In genomic region chr16:84728853-84729424, GRCh38 we compare ENCODE assay signal across 17 cellular contexts. TPM values are rescaled to one million over a fixed set of nuclear protein-coding genes. Genes with fewer than 3 reads are reported as not detected.
DNase-seq lines count a peak whose midpoint lies in the region; ATAC-seq, FAIRE-seq and TF ChIP-seq lines count a peak whose summit lies in the region.
"Had no signal": no experiment of that assay in that cellular context is flagged by ENCODE, and none has a peak within 500 bp of the region (broad histone marks: within the 10 kb centered on the region; RNA-seq: fewer than 3 reads in every experiment).

No MANE protein-coding gene starts in this region.

- H3K9me2 ChIP-seq in PC-3 (replicated peaks; ENCODE audit: low read length): no peaks in the 10 kb centered on the region

- peak overlapping the region; percentile 87 for H3K27ac Mint-ChIP-seq in Calu3 (ENCODE audit: unreplicated experiment)
- H3K27ac Mint-ChIP-seq in progenitor cell of endocrine pancreas: peak overlapping the region; percentile 37

- peaks cover 4% of the 10 kb centered on the region for H3F3A ChIP-seq in PC-3 (ENCODE audit: low read length, unreplicated experiment)

- TF ChIP-seq CTCF in Calu3 (IDR thresholded peaks at IDR 0.05; ENCODE audit: unreplicated experiment): no peak
- no peak for TF ChIP-seq CTCF in PC-3 (conservative IDR thresholded peaks at IDR 0.05; ENCODE audit: low read depth, low read length)
- TF ChIP-seq CTCF in endothelial cell of umbilical vein (IDR thresholded peaks at IDR 0.05; ENCODE audit: extremely low read depth in 1 of 2, insufficient read depth in 1 of 2, low read depth in 1 of 2, low read length in 2 of 2): no peak
- no peak for TF ChIP-seq CTCF in progenitor cell of endocrine pancreas (IDR thresholded peaks at IDR 0.05; ENCODE audit: unreplicated experiment)

- dilution Hi-C loops in endothelial cell of umbilical vein (cut with MboI; ENCODE audit: extremely low pct_ligation_motif_present, low sequenced_read_pairs): no loop called here

- no peak for FAIRE-seq in endothelial cell of umbilical vein (lab: Jason Lieb, UNC)

- POLR2A ChIA-PET in PC-3 (lab: Charles Lee; ENCODE audit: unreplicated experiment) (no interaction called here), endothelial cell of umbilical vein (lab: Charles Lee) (interaction anchor here (0.6 kb wide), 1 partner anchor 238 kb away, joined by 8 read pairs; no protein-coding TSS in a partner anchor)

- no peak for TF ChIP-seq POLR2A in endothelial cell of umbilical vein (IDR thresholded peaks at IDR 0.05; ENCODE audit: low read depth, low read length)

- no peak for DNase-seq in Calu3
- no peak for DNase-seq in PC-3
- DNase-seq in endothelial cell of umbilical vein (ENCODE audit: low read depth, low spot score): no peak
- no peak for DNase-seq in progenitor cell of endocrine pancreas (ENCODE audit: low spot score, unreplicated experiment)
- no peak for DNase-seq in NCI-H748 (lab: John Stamatoyannopoulos, UW; ENCODE audit: unreplicated experiment)
- no peak for DNase-seq in foreskin melanocyte
- DNase-seq: activated CD4-positive, alpha-beta T cell treated with anti-CD3 and anti-CD28 coated beads for 48 hours; activated naive CD4-positive, alpha-beta T cell treated with anti-CD3 and anti-CD28 coated beads, Interleukin-2, amount 50 U/mL, for 16 hours; colonic mucosa; DMS 273 treated with DMSO at 0.1 percent for 48 hours; lower lobe of right lung; naive thymus-derived CD8-positive, alpha-beta T cell; NCI-H1105; Right ventricle myocardium superior had no signal

- no peak overlapping the region for H2AFZ ChIP-seq in PC-3 (ENCODE audit: low read length)
- H2AFZ ChIP-seq in endothelial cell of umbilical vein (ENCODE audit: low read depth, low read length): no peak overlapping the region

- BruUV-seq in Calu3 (replicated peaks; lab: Mats Ljungman, UMichigan): no TSS peak
- no TSS peak for BruUV-seq in PC-3 (replicated peaks; lab: Mats Ljungman, UMichigan)
- BruUV-seq in endothelial cell of umbilical vein (replicated peaks; lab: Mats Ljungman, UMichigan): no TSS peak

- H3K9ac ChIP-seq in PC-3 (ENCODE audit: low read length) (peak overlapping the region; percentile 77; the same call in 1 of the 2 replicates), endothelial cell of umbilical vein (replicated peaks; ENCODE audit: extremely low read depth, insufficient read depth, low read length) (no peak overlapping the region)

- no peaks in the 10 kb centered on the region for H3K9me1 ChIP-seq in endothelial cell of umbilical vein (replicated peaks; ENCODE audit: control insufficient read depth, extremely low read depth, insufficient read depth, low read length)

- H3K9me3 Mint-ChIP-seq in Calu3 (ENCODE audit: low read depth, unreplicated experiment): no peaks in the 10 kb centered on the region
- H3K9me3 Mint-ChIP-seq in progenitor cell of endocrine pancreas (ENCODE audit: low read depth): no peaks in the 10 kb centered on the region
- H3K9me3 Mint-ChIP-seq: naive thymus-derived CD8-positive, alpha-beta T cell had no signal

- H3K27ac ChIP-seq in PC-3 (ENCODE audit: low read length) (peak overlapping the region; percentile 95), endothelial cell of umbilical vein (ENCODE audit: insufficient read depth, low read depth, low read length) (peak overlapping the region; percentile 83)
- H3K27ac ChIP-seq: lower lobe of right lung, suprapubic skin had no signal

- CTCF ChIA-PET in Calu3 (lab: Charles Lee): interaction anchor here (0.9 to 2.0 kb wide), 3 partner anchors 9 to 28 kb away, joined by 4 to 7 read pairs (median 6); no protein-coding TSS in a partner anchor
- CTCF ChIA-PET in PC-3 (lab: Charles Lee): interaction anchor here (0.5 kb wide), 1 partner anchor 21 kb away, joined by 4 read pairs; no protein-coding TSS in a partner anchor
- CTCF ChIA-PET in endothelial cell of umbilical vein (lab: Charles Lee): interaction anchor here (1.2 to 9.3 kb wide), 8 partner anchors 9 to 242 kb away, joined by 3 to 148 read pairs (median 6); no protein-coding TSS in a partner anchor

- no peaks in the 10 kb centered on the region for H3K9me3 ChIP-seq in PC-3 (ENCODE audit: low read length)
- H3K9me3 ChIP-seq in endothelial cell of umbilical vein (replicated peaks; ENCODE audit: control insufficient read depth, insufficient read depth, low read length): no peaks in the 10 kb centered on the region
- H3K9me3 ChIP-seq: colonic mucosa, lower lobe of right lung, suprapubic skin had no signal

- H3K36me3 Mint-ChIP-seq in Calu3 (ENCODE audit: insufficient read depth, unreplicated experiment) (peaks cover 24% of the 10 kb centered on the region), progenitor cell of endocrine pancreas (ENCODE audit: insufficient read depth) (no peaks in the 10 kb centered on the region)

- peaks cover 64% of the 10 kb centered on the region for H3K4me1 ChIP-seq in PC-3 (ENCODE audit: insufficient read depth, low read length)
- H3K4me1 ChIP-seq in endothelial cell of umbilical vein (ENCODE audit: control insufficient read depth, extremely low read depth, insufficient read depth, low read length): peaks cover 69% of the 10 kb centered on the region

- ATAC-seq in PC-3 (no peak), GM21786 (IDR thresholded peaks at IDR 0.05; ENCODE audit: unreplicated experiment) (no peak), HG03025 (IDR thresholded peaks at IDR 0.05; ENCODE audit: low FRiP score, unreplicated experiment) (no peak)
- ATAC-seq: naive thymus-derived CD8-positive, alpha-beta T cell had no signal

- H3K79me2 ChIP-seq in PC-3 (ENCODE audit: low read length) (peaks cover 92% of the 10 kb centered on the region), endothelial cell of umbilical vein (ENCODE audit: control insufficient read depth, insufficient read depth, low read length) (peaks cover 89% of the 10 kb centered on the region)

- H3K4me3 Mint-ChIP-seq in Calu3 (ENCODE audit: low read depth, unreplicated experiment) (peak overlapping the region; percentile 61), progenitor cell of endocrine pancreas (ENCODE audit: low read depth) (no peak overlapping the region)
- H3K4me3 Mint-ChIP-seq: naive thymus-derived CD8-positive, alpha-beta T cell had no signal

- H3K4me2 ChIP-seq in PC-3 (ENCODE audit: low read length): peak overlapping the region; percentile 79
- H3K4me2 ChIP-seq in endothelial cell of umbilical vein (ENCODE audit: insufficient read depth, low read length): peak overlapping the region; percentile 95

- H3K27me3 ChIP-seq in PC-3 (ENCODE audit: low read length) (no peaks in the 10 kb centered on the region), endothelial cell of umbilical vein (ENCODE audit: control insufficient read depth in 2 of 2, insufficient read depth in 2 of 2, low read length in 2 of 2) (no peaks in the 10 kb centered on the region)
- H3K27me3 ChIP-seq: colonic mucosa, suprapubic skin had no signal

- peaks cover 4% of the 10 kb centered on the region; the same call in 1 of the 2 replicates for H3K36me3 ChIP-seq in PC-3 (ENCODE audit: low read depth, low read length)
- no peaks in the 10 kb centered on the region for H3K36me3 ChIP-seq in endothelial cell of umbilical vein (ENCODE audit: control insufficient read depth in 2 of 2, extremely low read depth in 1 of 2, insufficient read depth in 2 of 2, low read length in 2 of 2)
- H3K36me3 ChIP-seq: colonic mucosa, suprapubic skin had no signal

- intact Hi-C loops in Calu3 (cut with micrococcal nuclease; ENCODE audit: unreplicated experiment): no loop called here
- intact Hi-C loops in PC-3 (cut with micrococcal nuclease): no loop called here
- intact Hi-C loops in endothelial cell of umbilical vein (cut with micrococcal nuclease): no loop called here

- H3K4me1 Mint-ChIP-seq in Calu3 (ENCODE audit: low read depth, unreplicated experiment): peaks cover 86% of the 10 kb centered on the region
- H3K4me1 Mint-ChIP-seq in progenitor cell of endocrine pancreas (ENCODE audit: low read depth): peaks cover 50% of the 10 kb centered on the region

- H3K4me3 ChIP-seq in PC-3 (ENCODE audit: low read length) (peak overlapping the region; percentile 56), endothelial cell of umbilical vein (replicated peaks in 1 of 3; ENCODE audit: insufficient read depth in 1 of 3, low read depth in 1 of 3, low read length in 3 of 3) (no peak overlapping the region)
- H3K4me3 ChIP-seq: colonic mucosa, lower lobe of right lung, suprapubic skin had no signal

- H4K20me1 ChIP-seq in PC-3 (ENCODE audit: low read length): peaks cover 19% of the 10 kb centered on the region; the same call in 1 of the 2 replicates
- peaks cover 4% of the 10 kb centered on the region for H4K20me1 ChIP-seq in endothelial cell of umbilical vein (replicated peaks; ENCODE audit: control insufficient read depth, extremely low read depth, insufficient read depth, low read length)

- no peaks in the 10 kb centered on the region for H3K27me3 Mint-ChIP-seq in Calu3 (ENCODE audit: unreplicated experiment)
- H3K27me3 Mint-ChIP-seq in progenitor cell of endocrine pancreas: no peaks in the 10 kb centered on the region
- H3K27me3 Mint-ChIP-seq: naive thymus-derived CD8-positive, alpha-beta T cell had no signal

TF ChIP-seq in endothelial cell of umbilical vein, 7 proteins besides CTCF, POLR2A, EP300 and RAD21 (continues in another document):
- TF ChIP-seq MAX (IDR thresholded peaks at IDR 0.05; ENCODE audit: insufficient read depth, insufficient read length): no peak
- no peak for TF ChIP-seq MYC (IDR thresholded peaks at IDR 0.05; ENCODE audit: low read depth, low read length)
- no peak for TF ChIP-seq EZH2 (IDR thresholded peaks at IDR 0.05; ENCODE audit: borderline replicate concordance, low read depth, low read length, severe bottlenecking)
- no peak for TF ChIP-seq GATA2 (IDR thresholded peaks at IDR 0.05; ENCODE audit: insufficient read depth, insufficient read length, low read depth, low read length)
- TF ChIP-seq POLR2AphosphoS5 (IDR thresholded peaks at IDR 0.05; ENCODE audit: insufficient read depth, low read depth, low read length): no peak
- TF ChIP-seq JUN (IDR thresholded peaks at IDR 0.05; ENCODE audit: borderline replicate concordance, insufficient read depth, insufficient read length, low read depth): no peak

RNA-seq across cellular contexts. Expression of gene USP10, which starts 29.1 kb away (rescaled TPM):
- 141 and 152 TPM in 2 replicates for total RNA-seq in Calu3 (2022)
- total RNA-seq in PC-3 (2014; rRNA removed): 50.4 and 62.3 TPM in 2 replicates
- total RNA-seq in endothelial cell of umbilical vein: 97.4 and 115 TPM in 2 replicates
- 84.0 and 92.5 TPM in 2 replicates for polyA plus RNA-seq in endothelial cell of umbilical vein
- polyA plus RNA-seq in endothelial cell of umbilical vein (2011; cell fraction: cytosol; rRNA removed): 59.6 and 70.6 TPM in 2 replicates
- 98.5 and 113 TPM in 2 replicates for polyA plus RNA-seq in endothelial cell of umbilical vein (2011; cell fraction: nucleus; rRNA removed)
- 73.0 and 104 TPM in 2 replicates for polyA plus RNA-seq in endothelial cell of umbilical vein (2012)
- 201 and 251 TPM in 2 replicates for polyA minus RNA-seq in endothelial cell of umbilical vein
- 75.2 TPM for polyA minus RNA-seq in endothelial cell of umbilical vein (2011; cell fraction: cytosol; rRNA and poly(A)+ RNA removed)
- polyA minus RNA-seq in endothelial cell of umbilical vein (2011; cell fraction: nucleus; rRNA and poly(A)+ RNA removed): 80.8 and 98.1 TPM in 2 replicates
- 124 and 139 TPM in 2 replicates for total RNA-seq in progenitor cell of endocrine pancreas
